In the genomic region with DNA sequence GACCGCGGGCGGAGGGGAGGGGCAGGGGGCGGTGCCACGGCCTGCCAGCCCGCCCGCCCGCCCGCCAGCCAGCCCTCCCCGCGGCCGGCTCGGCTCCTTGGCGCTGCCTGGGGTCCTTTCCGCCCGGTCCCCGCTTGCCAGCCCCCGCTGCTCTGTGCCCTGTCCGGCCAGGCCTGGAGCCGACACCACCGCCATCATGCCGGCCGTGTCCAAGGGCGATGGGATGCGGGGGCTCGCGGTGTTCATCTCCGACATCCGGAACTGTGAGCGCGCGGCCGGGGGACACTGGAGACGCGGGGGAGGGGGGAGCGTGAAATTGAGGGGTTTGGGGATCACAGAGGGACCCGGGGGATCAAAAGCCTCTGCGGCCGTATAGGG, we compare ENCODE assay signal across 8 cellular contexts. TPM values are rescaled to one million over a fixed set of nuclear protein-coding genes. Genes with fewer than 3 reads are reported as not detected.
DNase-seq lines count a peak whose midpoint lies in the region; ATAC-seq, FAIRE-seq and TF ChIP-seq lines count a peak whose summit lies in the region.

A gene (plus strand): TSS at position 64 of the 378 bp plus-strand sequence. CDS start 133 bp downstream, at position 197.

- H3F3A ChIP-seq in GM23248 (ENCODE audit: insufficient read depth) (peaks cover 7% of the 10 kb centered on the region), SU-DHL-6 (ENCODE audit: insufficient read depth) (no peaks in the 10 kb centered on the region)

- peak within 1 kb of the TSS; percentile 96 for H3K4me3 Mint-ChIP-seq in osteocyte (ENCODE audit: unreplicated experiment)

- no peak for TF ChIP-seq CTCF in SU-DHL-6 (IDR thresholded peaks at IDR 0.05; ENCODE audit: insufficient read depth, low read length, poor library complexity, severe bottlenecking)
- no peak for TF ChIP-seq CTCF in fibroblast of the aortic adventitia (IDR thresholded peaks at IDR 0.05; ENCODE audit: insufficient read depth, low read length)
- TF ChIP-seq CTCF in osteocyte (IDR thresholded peaks at IDR 0.05), result no peak
- no peak for TF ChIP-seq CTCF in D721Med (IDR thresholded peaks at IDR 0.05; ENCODE audit: insufficient read depth, missing control alignments)

- no peak for DNase-seq in GM23248
- DNase-seq in fibroblast of the aortic adventitia (ENCODE audit: low read depth), result no peak
- no peak for DNase-seq in osteocyte (ENCODE audit: extremely low spot score, unreplicated experiment)
- DNase-seq in RKO (ENCODE audit: low spot score), result no peak
- DNase-seq in D721Med (ENCODE audit: insufficient read length, low spot score), result no peak
- no peak for DNase-seq in HTR-8/SVneo (ENCODE audit: insufficient read length, low spot score)

- no peak for ATAC-seq in HG03280 (IDR thresholded peaks at IDR 0.05; ENCODE audit: unreplicated experiment)

- H3K4me3 ChIP-seq in GM23248 (peak within 1 kb of the TSS; percentile 98), SU-DHL-6 (ENCODE audit: insufficient read depth, low read length, poor library complexity, severe bottlenecking) (peak within 1 kb of the TSS; percentile 95), fibroblast of the aortic adventitia (ENCODE audit: low read depth, low read length) (peak within 1 kb of the TSS; percentile 92)

- in situ Hi-C loops in GM23248 (cut with MboI), result no loop called here

- H3K36me3 Mint-ChIP-seq in osteocyte (ENCODE audit: unreplicated experiment), result peaks cover 5% of the 10 kb centered on the region

- 0 to 1% methylated on average over 16 to 36 of the region's 39 CpGs for WGBS in GM23248 (ENCODE audit: low coverage in 1 of 2, low lambda C conversion rate in 2 of 2, missing lambda C conversion rate in 2 of 2), 2 experiments

- H3K9me3 Mint-ChIP-seq in osteocyte (ENCODE audit: unreplicated experiment), result no peaks in the 10 kb centered on the region

- H4K20me1 ChIP-seq in GM23248 (ENCODE audit: insufficient read depth), result no peaks in the 10 kb centered on the region
- no peaks in the 10 kb centered on the region for H4K20me1 ChIP-seq in SU-DHL-6 (ENCODE audit: low read depth, low read length)

- peak within 1 kb of the TSS; percentile 92 for H3K9ac ChIP-seq in GM23248
- H3K9ac ChIP-seq in SU-DHL-6 (ENCODE audit: low read length), result peak within 1 kb of the TSS; percentile 93

- no peaks in the 10 kb centered on the region for H3K27me3 Mint-ChIP-seq in osteocyte (ENCODE audit: unreplicated experiment)

- H3K9me3 ChIP-seq in GM23248 (ENCODE audit: low read depth) (no peaks in the 10 kb centered on the region), SU-DHL-6 (ENCODE audit: insufficient read depth, low read length) (no peaks in the 10 kb centered on the region)

- H3K79me2 ChIP-seq in GM23248 (ENCODE audit: insufficient read depth) (peaks cover 51% of the 10 kb centered on the region), SU-DHL-6 (ENCODE audit: insufficient read depth, low read length) (peaks cover 42% of the 10 kb centered on the region)

- H3K4me1 ChIP-seq in GM23248 (ENCODE audit: insufficient read depth), result peaks cover 20% of the 10 kb centered on the region

- peak within 1 kb of the TSS; percentile 100 for H3K27ac Mint-ChIP-seq in osteocyte (ENCODE audit: unreplicated experiment)

- H3K4me2 ChIP-seq in GM23248 (ENCODE audit: unreplicated experiment), result peak within 1 kb of the TSS; percentile 94
- H3K4me2 ChIP-seq in SU-DHL-6 (ENCODE audit: low read depth, low read length, poor library complexity, severe bottlenecking), result peak within 1 kb of the TSS; percentile 100

- H2AFZ ChIP-seq in GM23248 (peak within 1 kb of the TSS; percentile 86), SU-DHL-6 (ENCODE audit: low read depth, low read length, severe bottlenecking) (peak within 1 kb of the TSS; percentile 79)

- peaks cover 45% of the 10 kb centered on the region for H3K4me1 Mint-ChIP-seq in osteocyte (ENCODE audit: unreplicated experiment)

- FAIRE-seq in D721Med (lab: Jason Lieb, UNC) (no peak), HTR-8/SVneo (lab: Jason Lieb, UNC) (no peak)

- H3K27me3 ChIP-seq in GM23248 (replicated peaks; ENCODE audit: insufficient read depth) (no peaks in the 10 kb centered on the region), SU-DHL-6 (ENCODE audit: low read length) (no peaks in the 10 kb centered on the region)

- peak within 1 kb of the TSS; percentile 96 for H3K27ac ChIP-seq in GM23248
- peak within 1 kb of the TSS; percentile 63 for H3K27ac ChIP-seq in SU-DHL-6 (ENCODE audit: low read depth, low read length)

- H3K9me2 ChIP-seq in GM23248 (ENCODE audit: insufficient read depth) (no peaks in the 10 kb centered on the region), SU-DHL-6 (replicated peaks; ENCODE audit: insufficient read depth, low read length) (no peaks in the 10 kb centered on the region)

- H3K36me3 ChIP-seq in GM23248 (ENCODE audit: low read depth) (no peaks in the 10 kb centered on the region), SU-DHL-6 (ENCODE audit: low read length) (no peaks in the 10 kb centered on the region)

RNA-seq across cellular contexts. Expression of the gene that starts here (rescaled TPM):
- total RNA-seq in GM23248 (2014; rRNA removed; shearing (Covaris generic)), result 118 and 124 TPM in 2 replicates
- polyA plus RNA-seq in GM23248 (2016; fragmentation: Nextera tagmentation; extraction: Ambion mirVana), result 64.2 and 64.9 TPM in 2 replicates
- total RNA-seq in fibroblast of the aortic adventitia (ENCODE audit: low replicate concordance) (85.6 and 115 TPM in 2 replicates), osteocyte (130 and 133 TPM in 2 replicates)
